Comparison of ENCODE assay signal across 8 cellular contexts in genomic region chr17:39688475-39688835, GRCh38. TPM values are rescaled to one million over a fixed set of nuclear protein-coding genes. Genes with fewer than 3 reads are reported as not detected.
DNase-seq lines count a peak whose midpoint lies in the region; ATAC-seq lines count a peak whose summit lies in the region.

No MANE protein-coding gene starts in this region.

- H3K9me3 ChIP-seq in iPS-18c (ENCODE audit: control insufficient read depth, insufficient read depth, low read length) = no peaks in the 10 kb centered on the region
- no peaks in the 10 kb centered on the region for H3K9me3 ChIP-seq in stomach smooth muscle (ENCODE audit: control insufficient read depth in 2 of 2, low read length in 2 of 2)

- H3K36me3 ChIP-seq in stomach smooth muscle (ENCODE audit: control insufficient read depth in 2 of 2, insufficient read depth in 2 of 2, low read length in 2 of 2) = peaks cover 5 to 9% of the 10 kb centered on the region in 2 donors

- peaks cover 28% of the 10 kb centered on the region for H3K4me1 Mint-ChIP-seq in activated CD8-positive, alpha-beta T cell treated with anti-CD3 and anti-CD28 coated beads, Interleukin-2, amount 10 ng/mL, durations not matched to agents 7 days and 5 days (ENCODE audit: low read depth)

- H3K9ac ChIP-seq in stomach smooth muscle (ENCODE audit: low read length in 2 of 2) = peak overlapping the region; percentile 58 to 84

- no peaks in the 10 kb centered on the region for H3K9me3 Mint-ChIP-seq in activated CD8-positive, alpha-beta T cell treated with anti-CD3 and anti-CD28 coated beads, Interleukin-2, amount 10 ng/mL, durations not matched to agents 7 days and 5 days (ENCODE audit: insufficient read depth)

- H3K36me3 Mint-ChIP-seq in activated CD8-positive, alpha-beta T cell treated with anti-CD3 and anti-CD28 coated beads, Interleukin-2, amount 10 ng/mL, durations not matched to agents 7 days and 5 days (ENCODE audit: low read depth) = peaks cover 13% of the 10 kb centered on the region

- H3K27ac ChIP-seq in stomach smooth muscle (ENCODE audit: low read length) = peak overlapping the region; percentile 84

- peak overlapping the region; percentile 98 for H3K4me3 Mint-ChIP-seq in activated CD8-positive, alpha-beta T cell treated with anti-CD3 and anti-CD28 coated beads, Interleukin-2, amount 10 ng/mL, durations not matched to agents 7 days and 5 days

- peak; percentile 45 for DNase-seq in NCI-H2171 treated with DMSO at 0.1 percent for 48 hours (lab: John Stamatoyannopoulos, UW)
- no peak for DNase-seq in NCI-H2171 (lab: John Stamatoyannopoulos, UW)
- DNase-seq in activated CD8-positive, alpha-beta T cell treated with anti-CD3 and anti-CD28 coated beads, Interleukin-2, amount 10 ng/mL, durations not matched to agents 7 days and 5 days = no peak
- DNase-seq in COLO829 (ENCODE audit: low spot score) = no peak
- DNase-seq in glomerular visceral epithelial cell (ENCODE audit: extremely low spot score) = no peak
- DNase-seq in NCI-H510A (lab: John Stamatoyannopoulos, UW) = no peak

- CTCF ChIA-PET in activated CD8-positive, alpha-beta T cell treated with anti-CD3 and anti-CD28 coated beads, Interleukin-2, amount 10 ng/mL, durations not matched to agents 7 days and 5 days (lab: Charles Lee) = interaction anchor here (0.7 to 2.9 kb wide), 10 partner anchors 9 to 207 kb away, joined by 3 to 16 read pairs (median 6); partner anchors contain the start of genes MIEN1 and PNMT

- peak overlapping the region; percentile 95 for H3K4me3 ChIP-seq in iPS-18c (ENCODE audit: insufficient read depth, low read depth, low read length)
- peak overlapping the region; percentile 87 to 94 for H3K4me3 ChIP-seq in stomach smooth muscle (ENCODE audit: low read length in 2 of 2)

- H3K27me3 ChIP-seq in stomach smooth muscle (ENCODE audit: control insufficient read depth in 1 of 2, insufficient read depth in 2 of 2, low read length in 2 of 2) = no peaks in the 10 kb centered on the region

- H3K4me1 ChIP-seq in stomach smooth muscle (ENCODE audit: control insufficient read depth, insufficient read depth, low read length) = peaks cover 7% of the 10 kb centered on the region

- POLR2A ChIA-PET in activated CD8-positive, alpha-beta T cell treated with anti-CD3 and anti-CD28 coated beads, Interleukin-2, amount 10 ng/mL, durations not matched to agents 7 days and 5 days (lab: Charles Lee) = interaction anchor here (0.6 to 2.7 kb wide), 10 partner anchors 10 to 292 kb away, joined by 3 to 32 read pairs (median 6); partner anchors contain the start of genes MIEN1 and PSMD3

- peak overlapping the region; percentile 95 for H3K27ac Mint-ChIP-seq in activated CD8-positive, alpha-beta T cell treated with anti-CD3 and anti-CD28 coated beads, Interleukin-2, amount 10 ng/mL, durations not matched to agents 7 days and 5 days

- no peaks in the 10 kb centered on the region for H3K27me3 Mint-ChIP-seq in activated CD8-positive, alpha-beta T cell treated with anti-CD3 and anti-CD28 coated beads, Interleukin-2, amount 10 ng/mL, durations not matched to agents 7 days and 5 days (ENCODE audit: low read depth)

- no peak for ATAC-seq in activated CD8-positive, alpha-beta T cell treated with anti-CD3 and anti-CD28 coated beads, Interleukin-2, amount 10 ng/mL, durations not matched to agents 7 days and 5 days

RNA-seq across cellular contexts. Expression of gene PGAP3, which starts 0.6 kb away (rescaled TPM):
- 10 to 100 TPM; 12.3 to 14.7 TPM for total RNA-seq in activated CD8-positive, alpha-beta T cell treated with anti-CD3 and anti-CD28 coated beads, Interleukin-2, amount 10 ng/mL, durations not matched to agents 7 days and 5 days

RNA-seq across cellular contexts. Expression of gene ERBB2, which starts 11.4 kb away (rescaled TPM):
- total RNA-seq in activated CD8-positive, alpha-beta T cell treated with anti-CD3 and anti-CD28 coated beads, Interleukin-2, amount 10 ng/mL, durations not matched to agents 7 days and 5 days = 1 to 10 TPM; 2.1 to 3.0 TPM

RNA-seq across cellular contexts. Expression of gene PNMT, which starts 20.2 kb away (rescaled TPM):
- not detected for total RNA-seq in activated CD8-positive, alpha-beta T cell treated with anti-CD3 and anti-CD28 coated beads, Interleukin-2, amount 10 ng/mL, durations not matched to agents 7 days and 5 days

RNA-seq across cellular contexts. Expression of gene TCAP, which starts 23.3 kb away (rescaled TPM):
- 1 to 10 TPM; 1.3 to 1.8 TPM for total RNA-seq in activated CD8-positive, alpha-beta T cell treated with anti-CD3 and anti-CD28 coated beads, Interleukin-2, amount 10 ng/mL, durations not matched to agents 7 days and 5 days

RNA-seq across cellular contexts. Expression of gene MIEN1, which starts 41.9 kb away (rescaled TPM):
- 10 to 100 TPM; 44.0 to 44.6 TPM for total RNA-seq in activated CD8-positive, alpha-beta T cell treated with anti-CD3 and anti-CD28 coated beads, Interleukin-2, amount 10 ng/mL, durations not matched to agents 7 days and 5 days
